ENCODE assay signal across 1 cellular context in the genomic region with DNA sequence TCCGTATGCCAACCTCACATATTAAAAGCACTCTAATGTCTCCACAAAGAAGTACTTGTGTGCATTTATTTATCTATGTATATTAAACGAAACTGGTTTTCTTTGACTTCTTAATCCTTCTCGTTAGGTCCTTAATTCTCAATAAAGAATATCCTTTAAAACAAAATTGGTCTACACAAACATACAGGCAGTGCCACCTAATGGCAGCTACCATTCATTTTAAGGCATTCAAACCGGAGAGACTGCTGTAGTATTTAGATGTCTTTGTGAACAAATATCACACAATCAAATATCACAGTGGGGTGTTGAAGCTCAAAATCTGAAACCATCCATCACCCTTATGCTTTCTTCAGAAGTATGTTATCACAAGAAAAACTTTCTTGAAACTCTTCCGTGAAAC.
TF ChIP-seq lines count a peak whose summit lies in the region.

No MANE protein-coding gene starts in this region.

TF ChIP-seq in SK-N-SH, 30 proteins besides CTCF, POLR2A, EP300 and RAD21 (continued from another document):
- TF ChIP-seq REST (IDR thresholded peaks at IDR 0.05; ENCODE audit: low read depth, low read length) (no peak), USF1 (IDR thresholded peaks at IDR 0.05; ENCODE audit: borderline replicate concordance, low read depth) (no peak), JUND (IDR thresholded peaks at IDR 0.05) (no peak), FOXM1 (IDR thresholded peaks at IDR 0.05; ENCODE audit: low read depth) (no peak), ZBTB33 (IDR thresholded peaks at IDR 0.05; ENCODE audit: borderline replicate concordance, low read depth) (no peak)
- TF ChIP-seq, protein P1, sequence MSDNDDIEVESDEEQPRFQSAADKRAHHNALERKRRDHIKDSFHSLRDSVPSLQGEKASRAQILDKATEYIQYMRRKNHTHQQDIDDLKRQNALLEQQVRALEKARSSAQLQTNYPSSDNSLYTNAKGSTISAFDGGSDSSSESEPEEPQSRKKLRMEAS (IDR thresholded peaks at IDR 0.05; ENCODE audit: low read depth), result no peak
